Comparison of ENCODE assay signal across 26 cellular contexts in genomic region chr6:150426198-150426597, GRCh38. TPM values are rescaled to one million over a fixed set of nuclear protein-coding genes. Genes with fewer than 3 reads are reported as not detected.
"Had no signal": no experiment of that assay in that cellular context is flagged by ENCODE, and none has a peak within 500 bp of the region (broad histone marks: within the 10 kb centered on the region; RNA-seq: fewer than 3 reads in every experiment).

No MANE protein-coding gene starts in this region.

- H3K27me3 ChIP-seq: colonic mucosa, dorsolateral prefrontal cortex, neutrophil, ovary had no signal

- H3K4me3 ChIP-seq: colonic mucosa, dorsolateral prefrontal cortex, lung, ovary, thoracic aorta had no signal

- H3K4me1 ChIP-seq: colonic mucosa had no signal

- ATAC-seq: activated CD4-positive, CD25-positive, alpha-beta regulatory T cell treated with anti-CD3 and anti-CD28 coated beads, Interleukin-2, amount 50 U/mL, for 24 hours; activated naive CD8-positive, alpha-beta T cell treated with anti-CD3 and anti-CD28 coated beads, Interleukin-2, amount 50 U/mL, for 24 hours; effector memory CD8-positive, alpha-beta T cell; esophagus mucosa; naive thymus-derived CD8-positive, alpha-beta T cell; sciatic nerve; stimulated activated naive B cell treated with anti-CD40 and anti-IgM and Interleukin-4, amounts not matched to agents 10 μg/mL and 1 μg/mL and 100 μg/mL, for 72 hours; T-cell had no signal

- H3K9me3 ChIP-seq: colonic mucosa, neutrophil, ovary, thoracic aorta had no signal

- H3K36me3 ChIP-seq: colonic mucosa, neutrophil, ovary, thoracic aorta had no signal

- FAIRE-seq: endothelial cell of umbilical vein, small intestine had no signal

- H3K27ac ChIP-seq: colonic mucosa, dorsolateral prefrontal cortex, neutrophil, ovary, thoracic aorta, VCaP had no signal

- DNase-seq: activated CD4-positive, alpha-beta memory T cell treated with anti-CD3 and anti-CD28 coated beads, Interleukin-2, amount 10 ng/mL, durations not matched to agents 7 days and 5 days; activated CD4-positive, alpha-beta T cell treated with anti-CD3 and anti-CD28 coated beads, Interleukin-2, amount 10 ng/mL, durations not matched to agents 24 days and 14 days; activated effector memory CD4-positive, alpha-beta T cell treated with anti-CD3 and anti-CD28 coated beads, Interleukin-2, amount 50 U/mL, for 16 hours; activated naive CD4-positive, alpha-beta T cell treated with anti-CD3 and anti-CD28 coated beads, Interleukin-2, amount 50 U/mL, for 16 hours; activated naive CD8-positive, alpha-beta T cell treated with anti-CD3 and anti-CD28 coated beads, Interleukin-2, amount 50 U/mL, for 24 hours; anterior cingulate cortex; colonic mucosa; dorsolateral prefrontal cortex; effector memory CD8-positive, alpha-beta T cell; foreskin melanocyte; hippocampal formation; kidney glomerular epithelial cell; naive thymus-derived CD8-positive, alpha-beta T cell; ovary; small intestine; stimulated activated CD4-positive, alpha-beta T cell treated with anti-CD3 and anti-CD28 coated beads, Interleukin-2, amount 100 ng/mL, for 24 hours; stimulated activated naive B cell treated with anti-CD40 and anti-IgM and Interleukin-4, amounts not matched to agents 10 μg/mL and 1 μg/mL and 100 μg/mL, for 72 hours; T-cell had no signal

RNA-seq across cellular contexts. Expression of gene IYD, which starts 57.4 kb away (rescaled TPM):
- total RNA-seq: activated CD4-positive, alpha-beta memory T cell treated with anti-CD3 and anti-CD28 coated beads, Interleukin-2, amount 10 ng/mL, durations not matched to agents 7 days and 5 days; activated CD4-positive, alpha-beta T cell treated with anti-CD3 and anti-CD28 coated beads, Interleukin-2, amount 10 ng/mL, durations not matched to agents 24 days and 14 days; endothelial cell of umbilical vein; esophagus mucosa; naive thymus-derived CD8-positive, alpha-beta T cell; ovary; sciatic nerve; T-cell had no signal
- polyA plus RNA-seq: endothelial cell of umbilical vein; naive thymus-derived CD8-positive, alpha-beta T cell; ovary had no signal
